In the genomic region with DNA sequence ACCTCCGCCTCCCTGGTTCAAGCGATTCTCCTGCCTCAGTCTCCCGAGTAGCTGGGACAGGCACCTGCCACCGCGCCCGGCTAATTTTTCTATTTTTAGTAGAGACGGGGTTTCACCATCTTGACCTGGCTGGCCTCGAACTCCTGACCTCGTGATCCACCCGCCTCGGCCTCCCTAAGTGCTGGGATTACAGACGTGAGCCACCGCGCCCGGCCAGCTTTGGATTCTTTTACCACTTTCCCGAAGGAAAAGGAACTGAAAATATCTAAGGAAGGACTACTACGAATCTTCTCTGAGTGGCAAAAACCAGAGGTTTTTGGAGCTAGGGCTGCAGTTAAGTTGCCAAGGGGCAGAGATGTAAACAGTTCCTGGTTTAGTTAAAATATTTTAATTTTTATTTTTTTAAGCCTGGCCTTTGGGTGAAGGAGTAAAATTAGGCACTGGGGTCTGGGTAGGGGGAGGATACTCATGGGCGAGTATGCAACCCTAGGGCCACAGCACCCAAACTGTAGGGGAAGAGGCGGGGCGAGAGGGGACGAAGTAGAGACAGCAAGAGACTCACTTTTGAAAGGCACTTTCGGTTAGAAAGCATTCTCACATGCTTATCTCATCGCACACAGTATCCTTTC, we compare ENCODE assay signal across 8 cellular contexts. TPM values are rescaled to one million over a fixed set of nuclear protein-coding genes. Genes with fewer than 3 reads are reported as not detected.
DNase-seq lines count a peak whose midpoint lies in the region; ATAC-seq and TF ChIP-seq lines count a peak whose summit lies in the region.

No MANE protein-coding gene starts in this region.

- H3K27me3 ChIP-seq in BE2C, result no peaks in the 10 kb centered on the region

- DNase-seq in BE2C (no peak), foreskin fibroblast (peak in 1 of 2 donors; percentile 2), renal cortical epithelial cell (ENCODE audit: low read depth) (peak; percentile 7), NCI-H128 (lab: John Stamatoyannopoulos, UW; ENCODE audit: unreplicated experiment) (no peak), NCI-H345 treated with DMSO at 0.1 percent for 48 hours (lab: John Stamatoyannopoulos, UW; ENCODE audit: unreplicated experiment) (no peak)
- peak; percentile 28 for DNase-seq in activated CD8-positive, alpha-beta T cell treated with anti-CD3 and anti-CD28 coated beads for 36 hours

- H3K27me3 Mint-ChIP-seq in activated CD8-positive, alpha-beta T cell treated with anti-CD3 and anti-CD28 coated beads for 36 hours, result no peaks in the 10 kb centered on the region

- no peaks in the 10 kb centered on the region for H3K9me3 ChIP-seq in BE2C

- H3K4me3 Mint-ChIP-seq in activated CD8-positive, alpha-beta T cell treated with anti-CD3 and anti-CD28 coated beads for 36 hours, result peak overlapping the region; percentile 88

- H3K36me3 ChIP-seq in BE2C, result no peaks in the 10 kb centered on the region; the same call in 1 of the 2 replicates

- peaks cover 50% of the 10 kb centered on the region for H3K36me3 Mint-ChIP-seq in activated CD8-positive, alpha-beta T cell treated with anti-CD3 and anti-CD28 coated beads for 36 hours (ENCODE audit: low read depth)

- CTCF ChIA-PET in activated CD8-positive, alpha-beta T cell treated with anti-CD3 and anti-CD28 coated beads for 36 hours (lab: Charles Lee), result interaction anchor here (1.0 to 1.3 kb wide), 4 partner anchors 32 to 275 kb away, joined by 3 to 5 read pairs (median 4); no protein-coding TSS in a partner anchor

- H3K9me3 Mint-ChIP-seq in activated CD8-positive, alpha-beta T cell treated with anti-CD3 and anti-CD28 coated beads for 36 hours, result peaks cover 2% of the 10 kb centered on the region

- H3K27ac Mint-ChIP-seq in activated CD8-positive, alpha-beta T cell treated with anti-CD3 and anti-CD28 coated beads for 36 hours, result peak overlapping the region; percentile 98

- intact Hi-C loops in activated CD8-positive, alpha-beta T cell treated with anti-CD3 and anti-CD28 coated beads for 36 hours (cut with micrococcal nuclease), result no loop called here

- peaks cover 54% of the 10 kb centered on the region for H3K4me1 Mint-ChIP-seq in activated CD8-positive, alpha-beta T cell treated with anti-CD3 and anti-CD28 coated beads for 36 hours (ENCODE audit: low read depth)

- peak overlapping the region; percentile 72 for H3K4me3 ChIP-seq in BE2C (ENCODE audit: low read depth, low read length)
- H3K4me3 ChIP-seq in foreskin fibroblast (ENCODE audit: low read depth in 1 of 2, low read length in 2 of 2), result peak overlapping the region; percentile 78 to 93

- H3K4me1 ChIP-seq in BE2C, result 0 out of 2 replicates have a peak, but pooled peaks cover 3% of the 10 kb centered on the region

- no peak for TF ChIP-seq CTCF in BE2C (IDR thresholded peaks at IDR 0.05; ENCODE audit: low read depth, low read length)
- no peak for TF ChIP-seq CTCF in activated CD8-positive, alpha-beta T cell treated with anti-CD3 and anti-CD28 coated beads for 36 hours (IDR thresholded peaks at IDR 0.05)
- no peak for TF ChIP-seq CTCF in foreskin fibroblast (IDR thresholded peaks at IDR 0.05; ENCODE audit: low read depth, low read length)

- ATAC-seq in HG02642 (IDR thresholded peaks at IDR 0.05; ENCODE audit: poor library complexity, unreplicated experiment) (peak; percentile 53), HG02885 (IDR thresholded peaks at IDR 0.05; ENCODE audit: poor library complexity, unreplicated experiment) (no peak)
- ATAC-seq in activated CD8-positive, alpha-beta T cell treated with anti-CD3 and anti-CD28 coated beads for 36 hours, result no peak

- POLR2A ChIA-PET in activated CD8-positive, alpha-beta T cell treated with anti-CD3 and anti-CD28 coated beads for 36 hours (lab: Charles Lee), result interaction anchor here (0.6 to 4.8 kb wide), 13 partner anchors 10 to 285 kb away, joined by 3 to 100 read pairs (median 4); a partner anchor contains a TSS

RNA-seq across cellular contexts. Expression of a gene that starts 0.5 kb away (rescaled TPM):
- polyA plus RNA-seq in BE2C (2012; ENCODE audit: insufficient read depth, insufficient read length, low read depth), result 39.9 TPM
- total RNA-seq in activated CD8-positive, alpha-beta T cell treated with anti-CD3 and anti-CD28 coated beads for 36 hours, result 10 to 100 TPM; 31.1 to 32.3 TPM
- total RNA-seq in renal cortical epithelial cell, result 32.8 and 38.6 TPM in 2 replicates

RNA-seq across cellular contexts. Expression of a gene that starts 40.9 kb away (rescaled TPM):
- polyA plus RNA-seq in BE2C (2012; ENCODE audit: insufficient read depth, insufficient read length, low read depth), result 250 TPM
- total RNA-seq in activated CD8-positive, alpha-beta T cell treated with anti-CD3 and anti-CD28 coated beads for 36 hours, result 100 to 1,000 TPM; 410 to 427 TPM
- total RNA-seq in renal cortical epithelial cell, result 231 and 257 TPM in 2 replicates

Comparison
In these comparisons a context has a peak if more than half of its experiments do, and no peak if none do; other contexts are left out.
1. DNase-seq: peak in activated CD8-positive, alpha-beta T cell treated with anti-CD3 and anti-CD28 coated beads for 36 hours (single experiment) and renal cortical epithelial cell (single experiment); none in BE2C (single experiment), NCI-H128 (single experiment) and NCI-H345 treated with DMSO at 0.1 percent for 48 hours (single experiment).